8 cellular contexts compared by ENCODE assay signal in the genomic region with DNA sequence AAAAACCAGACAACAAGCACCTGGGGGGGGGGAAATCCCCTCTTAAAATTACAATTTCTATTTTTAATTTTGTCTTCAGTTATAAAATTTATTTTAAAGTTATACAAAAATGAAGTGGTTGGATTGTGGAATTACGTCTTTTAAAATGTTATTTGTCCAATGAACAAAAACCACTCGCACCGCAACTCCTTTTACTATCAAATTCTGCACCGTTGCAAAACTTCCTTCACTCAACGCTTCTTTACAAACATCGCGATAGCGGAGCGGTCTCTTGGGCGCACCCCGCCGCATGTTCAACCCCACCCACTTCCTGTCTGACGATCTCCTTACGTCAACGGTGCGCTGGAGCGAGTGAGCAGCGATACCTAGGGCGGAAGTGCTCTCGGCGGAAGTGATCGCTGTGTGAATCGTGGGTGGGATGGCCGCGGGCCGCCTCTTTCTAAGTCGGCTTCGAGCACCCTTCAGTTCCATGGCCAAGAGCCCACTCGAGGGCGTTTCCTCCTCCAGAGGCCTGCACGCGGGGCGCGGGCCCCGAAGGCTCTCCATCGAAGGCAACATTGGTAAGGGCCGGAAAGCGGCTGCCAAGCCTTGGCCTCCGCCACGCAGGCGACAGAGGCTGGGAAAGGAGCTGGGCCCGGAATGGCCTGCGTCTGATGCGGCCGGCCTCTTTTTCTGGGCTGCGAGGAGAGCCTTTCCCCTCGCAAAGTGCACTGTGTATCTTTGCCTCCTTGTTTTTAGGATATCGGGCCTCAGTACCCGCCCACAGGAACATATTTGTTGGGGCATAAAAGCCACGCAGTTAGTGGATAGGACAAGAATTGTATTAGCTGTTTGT. TPM values are rescaled to one million over a fixed set of nuclear protein-coding genes. Genes with fewer than 3 reads are reported as not detected.
DNase-seq lines count a peak whose midpoint lies in the region; ATAC-seq and TF ChIP-seq lines count a peak whose summit lies in the region.

A gene (plus strand): TSS at position 388 of the 835 bp plus-strand sequence. CDS start 31 bp downstream, at position 419.

- peaks cover 54% of the 10 kb centered on the region for H3K4me1 Mint-ChIP-seq in activated CD4-positive, alpha-beta T cell treated with anti-CD3 and anti-CD28 coated beads, Interleukin-2, amount 10 ng/mL, durations not matched to agents 7 days and 5 days

- ATAC-seq in GM19328 (IDR thresholded peaks at IDR 0.05; ENCODE audit: unreplicated experiment) (peak; percentile 98), HG03520 (IDR thresholded peaks at IDR 0.05; ENCODE audit: unreplicated experiment) (peak; percentile 99)

- H3K27me3 ChIP-seq in BLaER1 (no peaks in the 10 kb centered on the region), layer of hippocampus (ENCODE audit: control insufficient read depth, insufficient read depth, low read length) (peaks cover 3% of the 10 kb centered on the region)

- H3K27me3 Mint-ChIP-seq in activated CD4-positive, alpha-beta T cell treated with anti-CD3 and anti-CD28 coated beads, Interleukin-2, amount 10 ng/mL, durations not matched to agents 7 days and 5 days: no peaks in the 10 kb centered on the region

- TF ChIP-seq CTCF in coronary artery (IDR thresholded peaks at IDR 0.05): no peak

- H3K27ac ChIP-seq in BLaER1: peak within 1 kb of the TSS; percentile 94
- peak within 1 kb of the TSS; percentile 97 for H3K27ac ChIP-seq in coronary artery
- peak within 1 kb of the TSS; percentile 83 for H3K27ac ChIP-seq in layer of hippocampus (ENCODE audit: low read depth, low read length)

- POLR2A ChIA-PET in activated CD4-positive, alpha-beta T cell treated with anti-CD3 and anti-CD28 coated beads, Interleukin-2, amount 10 ng/mL, durations not matched to agents 7 days and 5 days (lab: Charles Lee): no interaction called here

- H3K36me3 ChIP-seq in BLaER1: peaks cover 19% of the 10 kb centered on the region

- CTCF ChIA-PET in activated CD4-positive, alpha-beta T cell treated with anti-CD3 and anti-CD28 coated beads, Interleukin-2, amount 10 ng/mL, durations not matched to agents 7 days and 5 days (lab: Charles Lee): no interaction called here

- peak within 1 kb of the TSS; percentile 81 for H3K4me2 ChIP-seq in BLaER1

- H3K4me3 ChIP-seq in BLaER1: peak within 1 kb of the TSS; percentile 74
- H3K4me3 ChIP-seq in coronary artery: peak within 1 kb of the TSS; percentile 84

- no peaks in the 10 kb centered on the region for H3K9me3 ChIP-seq in BLaER1

- H3K27ac Mint-ChIP-seq in activated CD4-positive, alpha-beta T cell treated with anti-CD3 and anti-CD28 coated beads, Interleukin-2, amount 10 ng/mL, durations not matched to agents 7 days and 5 days: peak within 1 kb of the TSS; percentile 98

- peak within 1 kb of the TSS; percentile 89 for H3K9ac ChIP-seq in BLaER1

- DNase-seq in NCI-H69 (lab: John Stamatoyannopoulos, UW) (peak; percentile 97), coronary artery (ENCODE audit: low spot score) (peak; percentile 99)
- peak; percentile 99 for DNase-seq in activated CD4-positive, alpha-beta T cell treated with anti-CD3 and anti-CD28 coated beads, Interleukin-2, amount 10 ng/mL, durations not matched to agents 7 days and 5 days
- DNase-seq in stimulated activated CD4-positive, alpha-beta T cell treated with anti-CD3 and anti-CD28 coated beads, Interleukin-1b, Interleukin-23, amount 100 ng/mL, for 4 hours (ENCODE audit: low read depth in 2 of 2): peak; percentile 82 to 90

- peaks cover 28% of the 10 kb centered on the region for H3K36me3 Mint-ChIP-seq in activated CD4-positive, alpha-beta T cell treated with anti-CD3 and anti-CD28 coated beads, Interleukin-2, amount 10 ng/mL, durations not matched to agents 7 days and 5 days (ENCODE audit: low read depth)

- peaks cover 37% of the 10 kb centered on the region for H3K4me1 ChIP-seq in BLaER1

- peaks cover 29% of the 10 kb centered on the region for H4K20me1 ChIP-seq in BLaER1

- H3K9me3 Mint-ChIP-seq in activated CD4-positive, alpha-beta T cell treated with anti-CD3 and anti-CD28 coated beads, Interleukin-2, amount 10 ng/mL, durations not matched to agents 7 days and 5 days: no peaks in the 10 kb centered on the region

- peak within 1 kb of the TSS; percentile 95 for H3K4me3 Mint-ChIP-seq in activated CD4-positive, alpha-beta T cell treated with anti-CD3 and anti-CD28 coated beads, Interleukin-2, amount 10 ng/mL, durations not matched to agents 7 days and 5 days

RNA-seq across cellular contexts. Expression of the gene that starts here (rescaled TPM):
- 10 to 100 TPM; 64.1 to 72.3 TPM for total RNA-seq in activated CD4-positive, alpha-beta T cell treated with anti-CD3 and anti-CD28 coated beads, Interleukin-2, amount 10 ng/mL, durations not matched to agents 7 days and 5 days

Comparison
In these comparisons a context has a peak if more than half of its experiments do, and no peak if none do; other contexts are left out.
1. Peak in every context shown above with its lines: DNase-seq, ATAC-seq, H3K4me3 ChIP-seq and H3K27ac ChIP-seq.